ENCODE assay signal across 8 cellular contexts in genomic region chr20:8466781-8467180, GRCh38.
DNase-seq lines count a peak whose midpoint lies in the region; TF ChIP-seq lines count a peak whose summit lies in the region.
"Not testable (repeated sequence)": the region's sequence is repeated elsewhere in the genome, so short reads cannot be mapped to it uniquely, and the experiment has no call there.

No MANE protein-coding gene starts in this region.

- peak overlapping the region in 1 of 2 donors; percentile 21 for H3K4me3 Mint-ChIP-seq in CD14-positive monocyte

- not testable (repeated sequence) for H3K4me3 ChIP-seq in GM23248; MG63; brain microvascular endothelial cell (ENCODE audit: low read depth, low read length); fibroblast of pulmonary artery (replicated peaks; ENCODE audit: low read depth, low read length); mesenchymal stem cell (ENCODE audit: insufficient read depth in 1 of 2, low read depth in 1 of 2, low read length in 2 of 2)

- H3K4ac ChIP-seq in mesenchymal stem cell (ENCODE audit: low read depth in 1 of 2, low read length in 2 of 2) = not testable (repeated sequence)

- not testable (repeated sequence) for H2BK15ac ChIP-seq in mesenchymal stem cell (ENCODE audit: low read depth, poor library complexity, severe bottlenecking)

- H4K91ac ChIP-seq in mesenchymal stem cell (ENCODE audit: low read length) = not testable (repeated sequence)

- not testable (repeated sequence) for H3K36me3 ChIP-seq in GM23248 (ENCODE audit: low read depth); MG63; brain microvascular endothelial cell (replicated peaks); mesenchymal stem cell (ENCODE audit: control insufficient read depth in 1 of 2, insufficient read depth in 2 of 2, low read depth in 1 of 2, low read length in 2 of 2)

- not testable (repeated sequence) for H3K27me3 Mint-ChIP-seq in CD14-positive monocyte (ENCODE audit: low read depth in 3 of 3)

- not testable (repeated sequence) for H3K9me3 Mint-ChIP-seq in CD14-positive monocyte

- not testable (repeated sequence) for H3K27me3 ChIP-seq in GM23248 (replicated peaks; ENCODE audit: insufficient read depth); MG63; brain microvascular endothelial cell (replicated peaks); mesenchymal stem cell (ENCODE audit: control insufficient read depth in 1 of 2, insufficient read depth in 1 of 2, low read length in 2 of 2)

- not testable (repeated sequence) for H3K4me1 ChIP-seq in GM23248 (ENCODE audit: insufficient read depth); mesenchymal stem cell (ENCODE audit: control insufficient read depth, insufficient read depth, low read depth, low read length)

- WGBS in GM23248 (ENCODE audit: low coverage in 1 of 2, low lambda C conversion rate in 2 of 2, missing lambda C conversion rate in 2 of 2), 2 experiments = 69 to 70% methylated on average over 2 of the region's 2 CpGs
- WGBS in mesenchymal stem cell = 60% methylated on average over 1 of the region's 2 CpGs

- peak overlapping the region; percentile 40 for H3K27ac ChIP-seq in GM23248
- H3K27ac ChIP-seq in brain microvascular endothelial cell; mesenchymal stem cell (ENCODE audit: low read length, poor library complexity, severe bottlenecking): not testable (repeated sequence)

- H3K79me1 ChIP-seq in mesenchymal stem cell (replicated peaks; ENCODE audit: low read length, poor library complexity, severe bottlenecking) = not testable (repeated sequence)

- not testable (repeated sequence) for H3K23ac ChIP-seq in mesenchymal stem cell (ENCODE audit: low read length in 2 of 2)

- H3K79me2 ChIP-seq in GM23248 (ENCODE audit: insufficient read depth) = not testable (repeated sequence)

- H2BK12ac ChIP-seq in mesenchymal stem cell (ENCODE audit: low read length in 2 of 2) = not testable (repeated sequence)

- H2BK120ac ChIP-seq in mesenchymal stem cell (ENCODE audit: low read depth, low read length) = not testable (repeated sequence)

- not testable (repeated sequence) for H3K36me3 Mint-ChIP-seq in CD14-positive monocyte

- not testable (repeated sequence) for TF ChIP-seq CTCF in CD14-positive monocyte (IDR thresholded peaks at IDR 0.05); brain microvascular endothelial cell (IDR thresholded peaks at IDR 0.05; ENCODE audit: low read depth, low read length, missing control alignments); fibroblast of pulmonary artery (IDR thresholded peaks at IDR 0.05; ENCODE audit: low read length, missing control alignments)

- H4K8ac ChIP-seq in mesenchymal stem cell (ENCODE audit: low read length) = not testable (repeated sequence)

- H3K4me1 Mint-ChIP-seq in CD14-positive monocyte = peaks cover 28% of the 10 kb centered on the region

- not testable (repeated sequence) for H3K14ac ChIP-seq in mesenchymal stem cell (ENCODE audit: low read length in 2 of 2)

- not testable (repeated sequence) for DNase-seq in CD14-positive monocyte (ENCODE audit: low spot score)
- DNase-seq in GM23248 (peak; percentile 51), MG63 (peak; percentile 26), brain microvascular endothelial cell (peak; percentile 48), dedifferentiated amniotic fluid mesenchymal stem cell (ENCODE audit: extremely low spot score) (peak; percentile 19), fibroblast of pulmonary artery (ENCODE audit: low read depth) (peak; percentile 59), mesenchymal stem cell (peak; percentile 17), stromal cell of bone marrow (ENCODE audit: low read depth) (peak; percentile 10)

- H3K9me3 ChIP-seq in GM23248 (ENCODE audit: low read depth); MG63; mesenchymal stem cell (ENCODE audit: control insufficient read depth, low read length): not testable (repeated sequence)

- peak overlapping the region; percentile 16; the same call in 1 of the 2 replicates for H3K9ac ChIP-seq in GM23248
- not testable (repeated sequence) for H3K9ac ChIP-seq in mesenchymal stem cell (ENCODE audit: low read length)

- intact Hi-C loops in CD14-positive monocyte (cut with micrococcal nuclease) = not testable (repeated sequence)

- H3K9me2 ChIP-seq in GM23248 (ENCODE audit: insufficient read depth) = not testable (repeated sequence)

- not testable (repeated sequence) for H4K20me1 ChIP-seq in GM23248 (ENCODE audit: insufficient read depth)

- H3F3A ChIP-seq in GM23248 (ENCODE audit: insufficient read depth) = not testable (repeated sequence)

- not testable (repeated sequence) for H3K18ac ChIP-seq in mesenchymal stem cell (ENCODE audit: low read depth in 1 of 2, low read length in 2 of 2)

- H3K27ac Mint-ChIP-seq in CD14-positive monocyte = peak overlapping the region in 6 of 7 donors; percentile 3 to 82 (median 71)

- not testable (repeated sequence) for H3K4me2 ChIP-seq in GM23248 (ENCODE audit: unreplicated experiment); mesenchymal stem cell (ENCODE audit: low read length, poor library complexity, severe bottlenecking)

- in situ Hi-C loops in GM23248 (cut with MboI); brain microvascular endothelial cell (cut with HindIII; ENCODE audit: low pct_ligation_motif_present, low sequenced_read_pairs): not testable (repeated sequence)

- not testable (repeated sequence) for H2BK5ac ChIP-seq in mesenchymal stem cell (ENCODE audit: low read depth, low read length, poor library complexity, severe bottlenecking)

- not testable (repeated sequence) for H2AK5ac ChIP-seq in mesenchymal stem cell (ENCODE audit: low read length, severe bottlenecking)

- not testable (repeated sequence) for H2AFZ ChIP-seq in GM23248; mesenchymal stem cell (ENCODE audit: low read depth, low read length)
